ENCODE assay signal across 12 cellular contexts in genomic region chr9:88923653-88924284, GRCh38.
DNase-seq lines count a peak whose midpoint lies in the region; ATAC-seq and TF ChIP-seq lines count a peak whose summit lies in the region.
"Had no signal": no experiment of that assay in that cellular context is flagged by ENCODE, and none has a peak within 500 bp of the region (broad histone marks: within the 10 kb centered on the region; RNA-seq: fewer than 3 reads in every experiment).

No MANE protein-coding gene starts in this region.

- no peak for TF ChIP-seq CTCF in NB4 (IDR thresholded peaks at IDR 0.05; ENCODE audit: low read depth, low read length)
- TF ChIP-seq CTCF in spleen (IDR thresholded peaks at IDR 0.05 in 8 of 11, conservative IDR thresholded peaks at IDR 0.05 in 3 of 11) = no peak
- no peak for TF ChIP-seq CTCF in coronary artery (IDR thresholded peaks at IDR 0.05)
- no peak for TF ChIP-seq CTCF in gastrocnemius medialis (IDR thresholded peaks at IDR 0.05 in 4 of 5, conservative IDR thresholded peaks at IDR 0.05 in 1 of 5)

- H3K27ac ChIP-seq in spleen (peak overlapping the region in 3 of 8 donors; percentile 51 to 72 (median 55)), coronary artery (no peak overlapping the region), gastrocnemius medialis (no peak overlapping the region)
- H3K27ac ChIP-seq: colonic mucosa, uterus had no signal

- DNase-seq in activated CD4-positive, alpha-beta T cell treated with anti-CD3 and anti-CD28 coated beads, Interleukin-2, amount 50 U/mL, for 48 hours = peak; percentile 17 to 37
- no peak for DNase-seq in activated CD4-positive, alpha-beta T cell treated with anti-CD3 and anti-CD28 coated beads for 1 hour
- DNase-seq in NB4 (ENCODE audit: low read depth) = peak; percentile 98
- DNase-seq in activated naive CD8-positive, alpha-beta T cell treated with anti-CD3 and anti-CD28 coated beads, Interleukin-2, amount 10 ng/mL, durations not matched to agents 7 days and 5 days = no peak
- peak; percentile 82 for DNase-seq in spleen
- DNase-seq in coronary artery (ENCODE audit: low spot score) = no peak
- no peak for DNase-seq in gastrocnemius medialis
- DNase-seq: colonic mucosa, NCI-H524, SHP77 treated with DMSO at 0.1 percent for 48 hours, uterus had no signal

- no peak overlapping the region for H3K4me3 Mint-ChIP-seq in activated naive CD8-positive, alpha-beta T cell treated with anti-CD3 and anti-CD28 coated beads, Interleukin-2, amount 10 ng/mL, durations not matched to agents 7 days and 5 days

- TF ChIP-seq POLR2A in NB4 (IDR thresholded peaks at IDR 0.05; ENCODE audit: extremely low read depth, insufficient read length) (peak; percentile 35), spleen (IDR thresholded peaks at IDR 0.05) (no peak), gastrocnemius medialis (IDR thresholded peaks at IDR 0.05) (no peak)

- in situ Hi-C loops in gastrocnemius medialis (cut with MboI; ENCODE audit: low sequenced_read_pairs in 4 of 4) = no loop called here

- H3K9me3 Mint-ChIP-seq in activated naive CD8-positive, alpha-beta T cell treated with anti-CD3 and anti-CD28 coated beads, Interleukin-2, amount 10 ng/mL, durations not matched to agents 7 days and 5 days = peaks cover 6% of the 10 kb centered on the region

- WGBS in spleen, 5 donors = 27 to 48% (median 38%) methylated on average over 4 to 14 of the region's 14 CpGs

- peaks cover 27% of the 10 kb centered on the region for H3K27me3 Mint-ChIP-seq in activated naive CD8-positive, alpha-beta T cell treated with anti-CD3 and anti-CD28 coated beads, Interleukin-2, amount 10 ng/mL, durations not matched to agents 7 days and 5 days

- H3K4me3 ChIP-seq in NB4 (ENCODE audit: low read depth, low read length) = peak overlapping the region; percentile 49
- peak overlapping the region in 1 of 8 donors; percentile 28 for H3K4me3 ChIP-seq in spleen
- no peak overlapping the region for H3K4me3 ChIP-seq in coronary artery
- H3K4me3 ChIP-seq in gastrocnemius medialis = no peak overlapping the region
- H3K4me3 ChIP-seq: colonic mucosa, uterus had no signal

- ATAC-seq in activated naive CD8-positive, alpha-beta T cell treated with anti-CD3 and anti-CD28 coated beads, Interleukin-2, amount 10 ng/mL, durations not matched to agents 7 days and 5 days (ENCODE audit: low read depth) = peak; percentile 41
- ATAC-seq in GM21423 (IDR thresholded peaks at IDR 0.05; ENCODE audit: unreplicated experiment) (no peak), gastrocnemius medialis (no peak)

- H3K36me3 ChIP-seq in spleen (no peaks in the 10 kb centered on the region), gastrocnemius medialis (no peaks in the 10 kb centered on the region)
- H3K36me3 ChIP-seq: colonic mucosa, uterus had no signal

- POLR2A ChIA-PET in activated naive CD8-positive, alpha-beta T cell treated with anti-CD3 and anti-CD28 coated beads, Interleukin-2, amount 10 ng/mL, durations not matched to agents 7 days and 5 days (lab: Charles Lee) = no interaction called here

- no peak overlapping the region for H3K27ac Mint-ChIP-seq in activated naive CD8-positive, alpha-beta T cell treated with anti-CD3 and anti-CD28 coated beads, Interleukin-2, amount 10 ng/mL, durations not matched to agents 7 days and 5 days

- peaks cover 6% of the 10 kb centered on the region for H3K36me3 Mint-ChIP-seq in activated naive CD8-positive, alpha-beta T cell treated with anti-CD3 and anti-CD28 coated beads, Interleukin-2, amount 10 ng/mL, durations not matched to agents 7 days and 5 days

- H3K4me1 ChIP-seq in spleen (peaks cover 0 to 66% (median 31%) of the 10 kb centered on the region in 6 donors), gastrocnemius medialis (no peaks in the 10 kb centered on the region)
- H3K4me1 ChIP-seq: colonic mucosa, uterus had no signal

- H3K9me3 ChIP-seq in spleen (peaks cover 0 to 12% (median 5%) of the 10 kb centered on the region in 8 donors), gastrocnemius medialis (no peaks in the 10 kb centered on the region)
- H3K9me3 ChIP-seq: colonic mucosa, uterus had no signal

- intact Hi-C loops in spleen (cut with DNase I; ENCODE audit: low total_unique reads) (no loop called here), gastrocnemius medialis (cut with DNase I; ENCODE audit: low total_unique reads) (no loop called here)

- H3K27me3 ChIP-seq in spleen (replicated peaks in 1 of 7) = no peaks in the 10 kb centered on the region
- H3K27me3 ChIP-seq in gastrocnemius medialis = no peaks in the 10 kb centered on the region
- H3K27me3 ChIP-seq: colonic mucosa, uterus had no signal

- H3K4me1 Mint-ChIP-seq in activated naive CD8-positive, alpha-beta T cell treated with anti-CD3 and anti-CD28 coated beads, Interleukin-2, amount 10 ng/mL, durations not matched to agents 7 days and 5 days = peaks cover 21% of the 10 kb centered on the region

Comparison
In these comparisons a context has a peak if more than half of its experiments do, and no peak if none do; other contexts are left out.
1. DNase-seq: peak in activated CD4-positive, alpha-beta T cell treated with anti-CD3 and anti-CD28 coated beads, Interleukin-2, amount 50 U/mL, for 48 hours (2 of 2), NB4 (single experiment) and spleen (single experiment); none in activated CD4-positive, alpha-beta T cell treated with anti-CD3 and anti-CD28 coated beads for 1 hour (single experiment), activated naive CD8-positive, alpha-beta T cell treated with anti-CD3 and anti-CD28 coated beads, Interleukin-2, amount 10 ng/mL, durations not matched to agents 7 days and 5 days (single experiment), coronary artery (single experiment) and gastrocnemius medialis (0 of 2).